14 cellular contexts compared by ENCODE assay signal in the genomic region with DNA sequence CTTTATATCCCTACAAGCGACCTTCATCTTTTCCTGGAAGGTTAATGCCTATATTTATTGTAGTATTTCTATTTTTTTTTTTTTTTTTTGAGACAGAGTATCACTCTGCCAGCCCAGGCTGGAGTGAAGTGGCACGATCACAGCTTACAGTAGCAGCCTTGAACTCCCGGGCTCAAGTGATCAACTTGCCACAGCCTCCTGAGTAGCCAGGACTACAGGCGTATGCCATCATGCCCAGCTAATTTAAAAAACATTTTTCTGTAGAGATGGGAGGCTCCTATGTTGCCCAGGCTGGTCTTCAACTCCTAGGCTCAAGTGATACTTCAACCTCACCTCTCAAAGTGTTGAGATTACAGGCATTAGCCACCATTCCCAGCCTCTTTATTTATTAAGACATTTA.
A peak's percentile ranks its signal among the peaks of the same experiment; 100 is the strongest.
DNase-seq lines count a peak whose midpoint lies in the region; ATAC-seq and TF ChIP-seq lines count a peak whose summit lies in the region.
"Had no signal": no experiment of that assay in that cellular context is flagged by ENCODE, and none has a peak within 500 bp of the region (broad histone marks: within the 10 kb centered on the region; RNA-seq: fewer than 3 reads in every experiment).

No MANE protein-coding gene starts in this region.

- peaks cover 48% of the 10 kb centered on the region for H3K36me3 ChIP-seq in WERI-Rb-1

- H3K9me3 Mint-ChIP-seq in activated CD4-positive, alpha-beta T cell treated with anti-CD3 and anti-CD28 coated beads, Interleukin-2, amount 10 ng/mL, durations not matched to agents 24 days and 14 days: peaks cover 4% of the 10 kb centered on the region
- H3K9me3 Mint-ChIP-seq in activated CD4-positive, alpha-beta T cell treated with anti-CD3 and anti-CD28 coated beads, Interleukin-2, amount 10 ng/mL, durations not matched to agents 7 days and 5 days: peaks cover 19% of the 10 kb centered on the region
- peaks cover 5% of the 10 kb centered on the region for H3K9me3 Mint-ChIP-seq in mesothelial cell of epicardium

- intact Hi-C loops in activated CD4-positive, alpha-beta T cell treated with anti-CD3 and anti-CD28 coated beads, Interleukin-2, amount 10 ng/mL, durations not matched to agents 24 days and 14 days (cut with micrococcal nuclease): no loop called here

- H3K27me3 ChIP-seq in WERI-Rb-1 (ENCODE audit: insufficient read depth, low read depth, severe bottlenecking): no peaks in the 10 kb centered on the region
- H3K27me3 ChIP-seq: BLaER1 treated with 17β-estradiol and CSF1 and Interleukin-3, amounts not matched to agents 10 nM and 100 nM had no signal

- H3K9me3 ChIP-seq in WERI-Rb-1 (ENCODE audit: severe bottlenecking): peaks cover 13% of the 10 kb centered on the region

- no peak for ATAC-seq in HG03196 (IDR thresholded peaks at IDR 0.05; ENCODE audit: unreplicated experiment)

- peaks cover 9% of the 10 kb centered on the region for H3K4me1 Mint-ChIP-seq in activated CD4-positive, alpha-beta T cell treated with anti-CD3 and anti-CD28 coated beads, Interleukin-2, amount 10 ng/mL, durations not matched to agents 24 days and 14 days
- H3K4me1 Mint-ChIP-seq in activated CD4-positive, alpha-beta T cell treated with anti-CD3 and anti-CD28 coated beads, Interleukin-2, amount 10 ng/mL, durations not matched to agents 7 days and 5 days: peaks cover 2% of the 10 kb centered on the region
- peaks cover 47% of the 10 kb centered on the region for H3K4me1 Mint-ChIP-seq in mesothelial cell of epicardium

- peak overlapping the region; percentile 30 for H3K27ac ChIP-seq in angular gyrus (ENCODE audit: low read depth, low read length)
- H3K27ac ChIP-seq in WERI-Rb-1: no peak overlapping the region; the same call in 1 of the 2 replicates
- H3K27ac ChIP-seq: BLaER1 treated with 17β-estradiol and CSF1 and Interleukin-3, amounts not matched to agents 10 nM and 100 nM had no signal

- no peak overlapping the region for H3K4me3 ChIP-seq in WERI-Rb-1 (ENCODE audit: low read depth, low read length)
- H3K4me3 ChIP-seq: BLaER1 treated with 17β-estradiol and CSF1 and Interleukin-3, amounts not matched to agents 10 nM and 100 nM had no signal

- H3K4me3 Mint-ChIP-seq in activated CD4-positive, alpha-beta T cell treated with anti-CD3 and anti-CD28 coated beads, Interleukin-2, amount 10 ng/mL, durations not matched to agents 24 days and 14 days: no peak overlapping the region
- H3K4me3 Mint-ChIP-seq in activated CD4-positive, alpha-beta T cell treated with anti-CD3 and anti-CD28 coated beads, Interleukin-2, amount 10 ng/mL, durations not matched to agents 7 days and 5 days: no peak overlapping the region
- H3K4me3 Mint-ChIP-seq in mesothelial cell of epicardium: no peak overlapping the region
- H3K4me3 Mint-ChIP-seq: CD4-positive, CD25-positive, alpha-beta regulatory T cell; HFFc6 had no signal

- H3K36me3 Mint-ChIP-seq in activated CD4-positive, alpha-beta T cell treated with anti-CD3 and anti-CD28 coated beads, Interleukin-2, amount 10 ng/mL, durations not matched to agents 24 days and 14 days (ENCODE audit: low read depth): peaks cover 51% of the 10 kb centered on the region
- H3K36me3 Mint-ChIP-seq in activated CD4-positive, alpha-beta T cell treated with anti-CD3 and anti-CD28 coated beads, Interleukin-2, amount 10 ng/mL, durations not matched to agents 7 days and 5 days (ENCODE audit: low read depth): peaks cover 60% of the 10 kb centered on the region
- peaks cover 22% of the 10 kb centered on the region for H3K36me3 Mint-ChIP-seq in mesothelial cell of epicardium

- H3K27ac Mint-ChIP-seq in activated CD4-positive, alpha-beta T cell treated with anti-CD3 and anti-CD28 coated beads, Interleukin-2, amount 10 ng/mL, durations not matched to agents 24 days and 14 days: no peak overlapping the region
- H3K27ac Mint-ChIP-seq in activated CD4-positive, alpha-beta T cell treated with anti-CD3 and anti-CD28 coated beads, Interleukin-2, amount 10 ng/mL, durations not matched to agents 7 days and 5 days: no peak overlapping the region
- H3K27ac Mint-ChIP-seq in mesothelial cell of epicardium: peak overlapping the region; percentile 82
- H3K27ac Mint-ChIP-seq: CD4-positive, CD25-positive, alpha-beta regulatory T cell; HFFc6 had no signal

- CTCF ChIA-PET in activated CD4-positive, alpha-beta T cell treated with anti-CD3 and anti-CD28 coated beads, Interleukin-2, amount 10 ng/mL, durations not matched to agents 7 days and 5 days (lab: Charles Lee): interaction anchor here (0.5 to 1.0 kb wide), 4 partner anchors 43 to 134 kb away, joined by 3 to 4 read pairs (median 4); no protein-coding TSS in a partner anchor

- DNase-seq in activated CD4-positive, alpha-beta T cell treated with anti-CD3 and anti-CD28 coated beads, Interleukin-2, amount 10 ng/mL, durations not matched to agents 24 days and 14 days: peak; percentile 34
- DNase-seq in activated CD4-positive, alpha-beta T cell treated with anti-CD3 and anti-CD28 coated beads, Interleukin-2, amount 10 ng/mL, durations not matched to agents 7 days and 5 days: no peak
- DNase-seq in mesothelial cell of epicardium (ENCODE audit: low spot score in 2 of 2, unreplicated experiment in 2 of 2) (no peak), WERI-Rb-1 (no peak), islet precursor cell (no peak)
- DNase-seq: ACHN; CD4-positive, CD25-positive, alpha-beta regulatory T cell; DMS53; GF-D8; HCEC 1CT; HFFc6 had no signal

- no peak for TF ChIP-seq CTCF in mesothelial cell of epicardium (IDR thresholded peaks at IDR 0.05; ENCODE audit: unreplicated experiment)
- no peak for TF ChIP-seq CTCF in WERI-Rb-1 (IDR thresholded peaks at IDR 0.05; ENCODE audit: low read depth, low read length)

- POLR2A ChIA-PET in activated CD4-positive, alpha-beta T cell treated with anti-CD3 and anti-CD28 coated beads, Interleukin-2, amount 10 ng/mL, durations not matched to agents 7 days and 5 days (lab: Charles Lee): no interaction called here

- H3K27me3 Mint-ChIP-seq in activated CD4-positive, alpha-beta T cell treated with anti-CD3 and anti-CD28 coated beads, Interleukin-2, amount 10 ng/mL, durations not matched to agents 24 days and 14 days: no peaks in the 10 kb centered on the region
- H3K27me3 Mint-ChIP-seq in activated CD4-positive, alpha-beta T cell treated with anti-CD3 and anti-CD28 coated beads, Interleukin-2, amount 10 ng/mL, durations not matched to agents 7 days and 5 days: no peaks in the 10 kb centered on the region
- H3K27me3 Mint-ChIP-seq in mesothelial cell of epicardium (ENCODE audit: low read depth): no peaks in the 10 kb centered on the region
- H3K27me3 Mint-ChIP-seq: CD4-positive, CD25-positive, alpha-beta regulatory T cell had no signal
